ENCODE assay signal across 12 cellular contexts in genomic region chr21:38780879-38781278, GRCh38. TPM values are rescaled to one million over a fixed set of nuclear protein-coding genes. Genes with fewer than 3 reads are reported as not detected.
DNase-seq lines count a peak whose midpoint lies in the region; ATAC-seq and TF ChIP-seq lines count a peak whose summit lies in the region.
"Had no signal": no experiment of that assay in that cellular context is flagged by ENCODE, and none has a peak within 500 bp of the region (broad histone marks: within the 10 kb centered on the region; RNA-seq: fewer than 3 reads in every experiment).

No MANE protein-coding gene starts in this region.

- H3K79me2 ChIP-seq in MM.1S (ENCODE audit: low read length), result no peaks in the 10 kb centered on the region

- no peaks in the 10 kb centered on the region for H3K9me3 ChIP-seq in MM.1S (replicated peaks; ENCODE audit: insufficient read depth, low read length)
- H3K9me3 ChIP-seq in mucosa of descending colon, result no peaks in the 10 kb centered on the region

- no peak overlapping the region for H3K4me3 ChIP-seq in MM.1S (ENCODE audit: low read length)
- H3K4me3 ChIP-seq in mucosa of descending colon, result no peak overlapping the region
- H3K4me3 ChIP-seq: GM23338, suprapubic skin had no signal

- H3K4me1 ChIP-seq in MM.1S (ENCODE audit: low read length) (peaks cover 6% of the 10 kb centered on the region; the same call in 1 of the 2 replicates), mucosa of descending colon (ENCODE audit: low read depth) (peaks cover 5% of the 10 kb centered on the region)

- peak; percentile 88 for DNase-seq in MM.1S
- DNase-seq in mucosa of descending colon, result no peak
- no peak for DNase-seq in NCI-H446 (lab: John Stamatoyannopoulos, UW)
- DNase-seq in NCI-H1694 (lab: John Stamatoyannopoulos, UW), result no peak
- DNase-seq in NCI-H748 (lab: John Stamatoyannopoulos, UW; ENCODE audit: unreplicated experiment), result no peak
- DNase-seq: activated gamma-delta T cell; effector CD8-positive, alpha-beta T cell; IMR-90 had no signal

- H2AFZ ChIP-seq in MM.1S (ENCODE audit: low read length), result no peak overlapping the region
- H2AFZ ChIP-seq: GM23338 had no signal

- ATAC-seq in GM18868 (IDR thresholded peaks at IDR 0.05; ENCODE audit: unreplicated experiment), result peak; percentile 90
- peak; percentile 67 for ATAC-seq in GM21737 (IDR thresholded peaks at IDR 0.05; ENCODE audit: unreplicated experiment)
- peak; percentile 31 for ATAC-seq in mucosa of descending colon
- ATAC-seq: GM23338 had no signal

- H3K27ac ChIP-seq in MM.1S (ENCODE audit: low read length), result no peak overlapping the region
- H3K27ac ChIP-seq: suprapubic skin had no signal

- no peaks in the 10 kb centered on the region for H3K9me2 ChIP-seq in MM.1S (replicated peaks; ENCODE audit: insufficient read depth, low read length)

- peaks cover 55% of the 10 kb centered on the region for H3K27me3 ChIP-seq in MM.1S (replicated peaks; ENCODE audit: insufficient read depth, low read length)
- H3K27me3 ChIP-seq: suprapubic skin had no signal

- H4K20me1 ChIP-seq in MM.1S (ENCODE audit: insufficient read depth, low read length), result no peaks in the 10 kb centered on the region

- H3K36me3 ChIP-seq in MM.1S (replicated peaks; ENCODE audit: insufficient read depth, low read length) (no peaks in the 10 kb centered on the region), mucosa of descending colon (ENCODE audit: low read depth) (no peaks in the 10 kb centered on the region)
- H3K36me3 ChIP-seq: suprapubic skin had no signal

- H3K4me2 ChIP-seq in MM.1S (ENCODE audit: low read depth, low read length), result peak overlapping the region; percentile 45
- H3K4me2 ChIP-seq: GM23338 had no signal

- intact Hi-C loops in mucosa of descending colon (cut with DNase I, micrococcal nuclease), result no loop called here

- TF ChIP-seq CTCF in MM.1S (IDR thresholded peaks at IDR 0.05; ENCODE audit: low read length) (no peak), mucosa of descending colon (IDR thresholded peaks at IDR 0.05) (no peak)

- H3K9ac ChIP-seq in MM.1S (ENCODE audit: low read length), result no peak overlapping the region

- no peaks in the 10 kb centered on the region for H3F3A ChIP-seq in MM.1S (ENCODE audit: insufficient read depth, low read length)

RNA-seq across cellular contexts. Expression of gene ETS2, which starts 24.9 kb away (rescaled TPM):
- 100 to 1,000 TPM; 115 to 222 (median 171) TPM for total RNA-seq in mucosa of descending colon

Comparison
In these comparisons a context has a peak if more than half of its experiments do, and no peak if none do; other contexts are left out.
1. ATAC-seq: peak in every context shown above with its lines; median percentile 90 in GM18868; 67 in GM21737; 31 in mucosa of descending colon.